Comparison of ENCODE assay signal across 21 cellular contexts in the genomic region with DNA sequence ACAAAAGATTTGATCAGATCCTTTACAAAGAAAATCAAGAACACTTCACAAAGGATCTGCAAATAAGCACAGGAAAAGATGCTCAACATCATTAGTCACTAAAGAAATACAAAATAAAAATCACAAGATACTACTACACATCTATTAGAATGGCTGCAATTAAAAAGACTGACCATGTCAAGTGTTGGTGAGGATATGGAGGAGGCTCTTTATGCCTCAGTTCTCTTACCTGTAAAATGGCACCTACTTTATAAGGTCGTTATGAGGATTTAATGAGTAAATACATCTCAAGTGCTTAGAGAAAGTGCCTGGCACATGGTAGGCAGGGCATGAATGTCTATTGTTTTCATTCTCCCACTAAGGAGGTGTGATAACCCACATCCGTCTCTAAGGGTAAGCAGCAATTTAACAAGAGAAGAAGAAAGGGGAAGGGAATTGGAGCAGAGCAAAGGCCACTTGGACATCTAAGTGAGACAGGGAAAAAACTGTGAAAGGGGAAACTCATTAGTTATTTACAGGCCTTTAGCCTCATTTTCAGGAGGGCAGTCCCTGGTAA.
"Had no signal": no experiment of that assay in that cellular context is flagged by ENCODE, and none has a peak within 500 bp of the region (broad histone marks: within the 10 kb centered on the region; RNA-seq: fewer than 3 reads in every experiment).

No MANE protein-coding gene starts in this region.

- H3K4me3 Mint-ChIP-seq: activated B cell treated with CpG ODN at 0.5 μM for 24 hours; activated CD4-positive, alpha-beta T cell treated with anti-CD3 and anti-CD28 coated beads for 36 hours; activated naive CD8-positive, alpha-beta T cell treated with anti-CD3 and anti-CD28 coated beads, Interleukin-2, amount 50 U/mL, for 24 hours; activated T-cell treated with anti-CD3 and anti-CD28 coated beads, Interleukin-2, amount 50 U/mL, for 72 hours; naive B cell; stimulated activated naive CD8-positive, alpha-beta T cell treated with anti-CD3 and anti-CD28 coated beads, Interleukin-15, Interleukin-2, amounts not matched to agents 100 ng/mL and 50 ng/mL, for 24 hours had no signal

- H3K36me3 ChIP-seq: cardiac muscle cell, heart right ventricle, lower lobe of right lung, right atrium auricular region, transverse colon had no signal

- DNase-seq: activated B cell treated with CpG ODN at 0.5 μM for 24 hours; activated CD4-positive, alpha-beta T cell treated with anti-CD3 and anti-CD28 coated beads for 36 hours; activated CD4-positive, alpha-beta T cell treated with anti-CD3 and anti-CD28 coated beads, Interleukin-2, amount 50 U/mL, for 4 hours; activated effector memory CD4-positive, alpha-beta T cell treated with anti-CD3 and anti-CD28 coated beads, Interleukin-2, amount 50 U/mL, for 16 hours; activated naive CD4-positive, alpha-beta T cell treated with anti-CD3 and anti-CD28 coated beads, Interleukin-2, amount 50 U/mL, for 16 hours; activated naive CD8-positive, alpha-beta T cell treated with anti-CD3 and anti-CD28 coated beads, Interleukin-2, amount 50 U/mL, for 24 hours; activated T-cell treated with anti-CD3 and anti-CD28 coated beads, Interleukin-2, amount 50 U/mL, for 72 hours; heart right ventricle; kidney; lower lobe of right lung; mesendoderm; naive B cell; psoas muscle; stimulated activated CD4-positive, alpha-beta T cell treated with anti-CD3 and anti-CD28 coated beads, Interleukin-4, amount 100 ng/mL, for 24 hours; T-helper 9 cell; transverse colon had no signal

- H3K9me3 ChIP-seq: lower lobe of right lung, psoas muscle, right atrium auricular region, transverse colon had no signal

- H3K9me3 Mint-ChIP-seq: activated naive CD8-positive, alpha-beta T cell treated with anti-CD3 and anti-CD28 coated beads, Interleukin-2, amount 50 U/mL, for 24 hours; activated T-cell treated with anti-CD3 and anti-CD28 coated beads, Interleukin-2, amount 50 U/mL, for 72 hours; stimulated activated naive CD8-positive, alpha-beta T cell treated with anti-CD3 and anti-CD28 coated beads, Interleukin-15, Interleukin-2, amounts not matched to agents 100 ng/mL and 50 ng/mL, for 24 hours had no signal

- H3K27ac ChIP-seq: cardiac muscle cell, heart right ventricle, lower lobe of right lung, psoas muscle, right atrium auricular region, transverse colon had no signal

- H3K4me1 ChIP-seq: heart right ventricle, lower lobe of right lung, psoas muscle, right atrium auricular region had no signal

- H3K4me1 Mint-ChIP-seq: activated B cell treated with CpG ODN at 0.5 μM for 24 hours; activated CD4-positive, alpha-beta T cell treated with anti-CD3 and anti-CD28 coated beads for 36 hours; naive B cell had no signal

- ATAC-seq: activated CD4-positive, alpha-beta T cell treated with anti-CD3 and anti-CD28 coated beads for 36 hours; activated naive CD8-positive, alpha-beta T cell treated with anti-CD3 and anti-CD28 coated beads, Interleukin-2, amount 50 U/mL, for 24 hours; activated T-cell treated with anti-CD3 and anti-CD28 coated beads, Interleukin-2, amount 50 U/mL, for 72 hours; heart right ventricle; left lobe of liver; lower lobe of right lung; psoas muscle had no signal

- FAIRE-seq: endometrium, kidney had no signal

- H3K27me3 ChIP-seq: cardiac muscle cell, right atrium auricular region, transverse colon had no signal

- H3K4me3 ChIP-seq: cardiac muscle cell, heart right ventricle, lower lobe of right lung, psoas muscle, right atrium auricular region, transverse colon had no signal

- H3K27ac Mint-ChIP-seq: activated B cell treated with CpG ODN at 0.5 μM for 24 hours; activated CD4-positive, alpha-beta T cell treated with anti-CD3 and anti-CD28 coated beads for 36 hours; activated naive CD8-positive, alpha-beta T cell treated with anti-CD3 and anti-CD28 coated beads, Interleukin-2, amount 50 U/mL, for 24 hours; activated T-cell treated with anti-CD3 and anti-CD28 coated beads, Interleukin-2, amount 50 U/mL, for 72 hours; naive B cell had no signal
